Comparison of ENCODE assay signal across 5 cellular contexts in the genomic region with DNA sequence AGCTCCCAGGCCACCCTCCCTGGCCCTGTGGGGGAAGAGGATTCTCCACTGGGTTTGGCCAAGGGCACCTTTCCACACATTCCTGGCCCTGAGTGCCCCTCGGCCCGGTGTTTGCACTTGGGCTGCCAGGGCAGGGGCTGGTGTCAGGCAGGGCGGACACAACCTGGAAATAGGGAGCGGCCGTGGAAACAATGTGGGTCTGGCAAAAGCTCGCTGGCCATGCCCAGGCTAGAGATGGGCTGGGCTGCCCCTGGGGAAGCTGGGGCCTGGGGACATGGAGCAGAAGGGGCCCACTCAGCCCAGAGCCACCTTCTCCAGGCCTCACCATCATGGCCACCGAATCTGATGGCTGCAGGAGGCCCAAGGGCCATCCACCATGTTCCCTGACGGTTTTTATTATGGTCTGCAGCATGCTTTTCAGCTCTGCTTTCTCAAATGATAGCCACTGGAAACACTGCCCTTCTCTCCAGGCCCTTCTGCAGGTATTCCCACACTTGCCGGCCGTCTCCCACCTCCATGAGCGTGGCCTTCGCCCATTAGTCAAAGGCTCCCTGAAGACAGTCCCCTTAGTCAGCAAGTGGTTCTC.
"Had no signal": no experiment of that assay in that cellular context is flagged by ENCODE, and none has a peak within 500 bp of the region (broad histone marks: within the 10 kb centered on the region; RNA-seq: fewer than 3 reads in every experiment).

No MANE protein-coding gene starts in this region.

- H3K4me2 ChIP-seq: GM23338 had no signal

- H3K27ac ChIP-seq: HL-60 had no signal

- DNase-seq: H9, HFFc6 had no signal

- H3K4me3 ChIP-seq: GM23338, K562 had no signal
